8 cellular contexts compared by ENCODE assay signal in the genomic region with DNA sequence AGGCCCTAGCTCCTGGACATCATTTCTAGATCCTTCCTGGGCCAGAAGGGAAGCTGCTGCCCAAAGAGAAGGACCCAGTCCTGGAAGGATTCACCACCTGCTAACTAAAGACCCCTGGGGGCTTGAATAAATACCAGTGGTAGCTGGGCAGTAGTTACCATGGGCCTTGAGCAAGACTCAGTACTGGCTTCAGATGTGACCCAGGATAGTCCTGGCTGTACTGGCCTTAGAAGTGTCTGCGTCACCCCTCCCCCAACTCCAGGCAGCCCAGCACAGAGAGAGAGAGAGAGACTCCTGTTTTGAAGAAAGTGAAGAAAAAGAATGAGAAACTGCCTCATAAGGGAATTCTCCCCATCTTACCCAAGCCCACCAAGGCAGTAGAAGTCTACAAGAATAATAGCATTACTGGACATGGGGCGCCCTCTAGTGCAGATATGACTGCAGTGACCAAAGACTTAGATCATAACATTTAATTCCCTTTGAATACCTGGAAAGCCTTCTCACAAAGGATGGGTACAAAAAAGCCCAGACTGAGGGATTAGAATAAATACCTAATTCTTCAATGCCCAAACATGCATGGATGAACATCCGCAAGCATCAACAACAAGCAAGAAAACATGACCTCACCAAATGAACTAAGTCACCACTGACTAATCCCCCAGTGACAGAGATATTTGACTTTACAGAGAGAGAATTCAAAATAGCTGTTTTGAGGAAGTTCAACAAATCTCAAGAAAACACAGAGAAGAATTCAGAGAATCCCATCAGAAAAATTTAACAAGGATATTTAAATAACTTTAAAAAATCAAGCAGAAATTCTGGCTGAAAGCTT.
DNase-seq lines count a peak whose midpoint lies in the region; ATAC-seq and TF ChIP-seq lines count a peak whose summit lies in the region.

No MANE protein-coding gene starts in this region.

- TF ChIP-seq POLR2A in HCT116 (IDR thresholded peaks at IDR 0.05; ENCODE audit: borderline replicate concordance, extremely low read depth, insufficient read depth, insufficient read length) (no peak), prostate gland (IDR thresholded peaks at IDR 0.05) (no peak)

- no TSS peak for BruUV-seq in HCT116 (replicated peaks; lab: Mats Ljungman, UMichigan)

- DNase-seq in DMS53 (lab: John Stamatoyannopoulos, UW) (peak; percentile 74), HCT116 (ENCODE audit: low read depth, low spot score) (peak; percentile 36), NCI-H345 treated with DMSO at 0.1 percent for 48 hours (lab: John Stamatoyannopoulos, UW; ENCODE audit: unreplicated experiment) (peak; percentile 7), fibroblast of peridontal ligament (ENCODE audit: extremely low read depth) (peak; percentile 42), prostate gland (ENCODE audit: low spot score) (peak; percentile 16)
- peak; percentile 30 to 32 for DNase-seq in activated CD4-positive, alpha-beta T cell treated with anti-CD3 and anti-CD28 coated beads, Interleukin-2, amount 50 U/mL, for 4 hours

- no peaks in the 10 kb centered on the region for H3K79me2 ChIP-seq in HCT116 (ENCODE audit: insufficient read depth, low read length)

- intact Hi-C loops in HCT116 (cut with micrococcal nuclease) = loop anchor here (1.0 to 10.0 kb wide), 5 partner anchors 290 to 1147 kb away; no protein-coding TSS in a partner anchor
- intact Hi-C loops in prostate gland (cut with DNase I) = no loop called here

- no peak overlapping the region for H2AFZ ChIP-seq in HCT116 (ENCODE audit: low read depth, low read length, poor library complexity, severe bottlenecking)

- H3K27me3 ChIP-seq in HCT116 (ENCODE audit: insufficient read depth, low read length) (no peaks in the 10 kb centered on the region), prostate gland (replicated peaks; ENCODE audit: insufficient read depth) (no peaks in the 10 kb centered on the region)

- ATAC-seq in HCT116 (peak; percentile 84), GM18520 (IDR thresholded peaks at IDR 0.05; ENCODE audit: unreplicated experiment) (no peak), GM21619 (IDR thresholded peaks at IDR 0.05; ENCODE audit: unreplicated experiment) (no peak)

- H3K4me3 ChIP-seq in HCT116 (replicated peaks in 1 of 2; ENCODE audit: low read depth in 1 of 2, low read length in 2 of 2) (no peak overlapping the region), prostate gland (no peak overlapping the region)

- H3K9me3 ChIP-seq in HCT116 (ENCODE audit: control insufficient read depth in 1 of 2, insufficient read depth in 1 of 2, low read depth in 1 of 2, low read length in 2 of 2) (no peaks in the 10 kb centered on the region), prostate gland (no peaks in the 10 kb centered on the region)

- TF ChIP-seq RAD21 in HCT116 (IDR thresholded peaks at IDR 0.05; ENCODE audit: low read depth) = peak; percentile 86

- POLR2A ChIA-PET in HCT116 (lab: Charles Lee) = no interaction called here

- CTCF ChIA-PET in HCT116 (lab: Charles Lee) = interaction anchor here (0.8 to 2.2 kb wide), 3 partner anchors 66 to 795 kb away, joined by 3 to 12 read pairs (median 4); no protein-coding TSS in a partner anchor

- no peaks in the 10 kb centered on the region for H4K20me1 ChIP-seq in HCT116 (ENCODE audit: insufficient read depth)

- H3K4me2 ChIP-seq in HCT116 (ENCODE audit: low read length) = no peak overlapping the region

- 44% methylated on average over 3 of the region's 3 CpGs for WGBS in prostate gland

- no peaks in the 10 kb centered on the region for H3K36me3 ChIP-seq in HCT116 (ENCODE audit: control insufficient read depth in 1 of 2, insufficient read depth in 2 of 2, low read length in 2 of 2)
- no peaks in the 10 kb centered on the region for H3K36me3 ChIP-seq in prostate gland

- RAD21 ChIA-PET in HCT116 (lab: Charles Lee; ENCODE audit: low non-redundant PET in 1 of 2, low total read pairs in 2 of 2, uncharacterized antibody in 2 of 2, unreplicated experiment in 2 of 2) = interaction anchor here in 1 of 2 experiments (0.8 kb wide), 1 partner anchor 735 kb away, joined by 4 read pairs; no protein-coding TSS in a partner anchor

- TF ChIP-seq CTCF in HCT116 (IDR thresholded peaks at IDR 0.05 in 2 of 3, conservative IDR thresholded peaks at IDR 0.05 in 1 of 3; ENCODE audit: borderline replicate concordance in 1 of 3, insufficient read depth in 1 of 3, low read depth in 2 of 3, low read length in 2 of 3) (peak; percentile 69 to 91 (median 72)), prostate gland (IDR thresholded peaks at IDR 0.05) (peak in 3 of 4 experiments; percentile 28 to 37 (median 30))

- no peak overlapping the region for H3K9ac ChIP-seq in HCT116 (ENCODE audit: low read length)

- no peaks in the 10 kb centered on the region for H3K9me2 ChIP-seq in HCT116 (ENCODE audit: insufficient read depth)

- H3K27ac ChIP-seq in HCT116 (ENCODE audit: low read depth, low read length) (no peak overlapping the region), prostate gland (no peak overlapping the region)

- H3K4me1 ChIP-seq in HCT116 (ENCODE audit: control insufficient read depth in 1 of 2, insufficient read depth in 2 of 2, low read length in 2 of 2) = no peaks in the 10 kb centered on the region
- H3K4me1 ChIP-seq in prostate gland (replicated peaks) = no peaks in the 10 kb centered on the region

TF ChIP-seq in HCT116, 20 proteins besides CTCF, POLR2A, EP300 and RAD21:
- TF ChIP-seq POLR2AphosphoS5 (IDR thresholded peaks at IDR 0.05; ENCODE audit: low read depth, low read length) = no peak
- TF ChIP-seq SRF (IDR thresholded peaks at IDR 0.05; ENCODE audit: low read depth) = no peak
- no peak for TF ChIP-seq EGR1 (IDR thresholded peaks at IDR 0.05; ENCODE audit: low read depth)
- no peak for TF ChIP-seq ELF1 (IDR thresholded peaks at IDR 0.05; ENCODE audit: borderline replicate concordance, low read depth)
- TF ChIP-seq, protein P1, sequence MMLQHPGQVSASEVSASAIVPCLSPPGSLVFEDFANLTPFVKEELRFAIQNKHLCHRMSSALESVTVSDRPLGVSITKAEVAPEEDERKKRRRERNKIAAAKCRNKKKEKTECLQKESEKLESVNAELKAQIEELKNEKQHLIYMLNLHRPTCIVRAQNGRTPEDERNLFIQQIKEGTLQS (IDR thresholded peaks at IDR 0.05) = no peak
- no peak for TF ChIP-seq EZH2phosphoT487 (IDR thresholded peaks at IDR 0.05; ENCODE audit: borderline replicate concordance)
- TF ChIP-seq SIN3A (IDR thresholded peaks at IDR 0.05; ENCODE audit: low read depth) = no peak
- TF ChIP-seq CEBPB (IDR thresholded peaks at IDR 0.05; ENCODE audit: low read depth) = no peak
- no peak for TF ChIP-seq CBX3 (IDR thresholded peaks at IDR 0.05; ENCODE audit: low read depth)
- TF ChIP-seq FOSL1 (IDR thresholded peaks at IDR 0.05; ENCODE audit: low read depth) = no peak
- no peak for TF ChIP-seq JUND (IDR thresholded peaks at IDR 0.05)
- TF ChIP-seq ZFX (IDR thresholded peaks at IDR 0.05) = no peak
- TF ChIP-seq YY1 (IDR thresholded peaks at IDR 0.05; ENCODE audit: extremely low read depth, insufficient replicate concordance, low read depth, low read length) = no peak
- TF ChIP-seq TCF7L2 (IDR thresholded peaks at IDR 0.05; ENCODE audit: borderline replicate concordance, extremely low read depth, insufficient read depth, insufficient read length) = no peak
- no peak for TF ChIP-seq REST (IDR thresholded peaks at IDR 0.05; ENCODE audit: low read depth)
- no peak for TF ChIP-seq SP1 (IDR thresholded peaks at IDR 0.05; ENCODE audit: low read depth)
- no peak for TF ChIP-seq EZH2 (IDR thresholded peaks at IDR 0.05)
- TF ChIP-seq ZBTB33 (IDR thresholded peaks at IDR 0.05; ENCODE audit: extremely low read depth, insufficient replicate concordance, low read length) = no peak

Comparison
In these comparisons a context has a peak if more than half of its experiments do, and no peak if none do; other contexts are left out.
1. DNase-seq: peak in every context shown above with its lines; median percentile 74 in DMS53; 42 in fibroblast of peridontal ligament; 36 in HCT116; 31 in activated CD4-positive, alpha-beta T cell treated with anti-CD3 and anti-CD28 coated beads, Interleukin-2, amount 50 U/mL, for 4 hours; 16 in prostate gland; 7 in NCI-H345 treated with DMSO at 0.1 percent for 48 hours.